1 cellular context compared by ENCODE assay signal in genomic region chr16:81003064-81003463, GRCh38.
TF ChIP-seq lines count a peak whose summit lies in the region.

No MANE protein-coding gene starts in this region.

TF ChIP-seq in HepG2, 621 proteins besides CTCF, POLR2A, EP300 and RAD21:
- no peak for TF ChIP-seq MXI1 (IDR thresholded peaks at IDR 0.05; ENCODE audit: borderline replicate concordance, low read depth, low read length)
- TF ChIP-seq XRCC5 (optimal IDR thresholded peaks at IDR 0.05; ENCODE audit: low read length) = no peak
- TF ChIP-seq ZNF747 (CRISPR knock-in tag; IDR thresholded peaks at IDR 0.05; ENCODE audit: borderline replicate concordance) = no peak
- TF ChIP-seq, protein P1, sequence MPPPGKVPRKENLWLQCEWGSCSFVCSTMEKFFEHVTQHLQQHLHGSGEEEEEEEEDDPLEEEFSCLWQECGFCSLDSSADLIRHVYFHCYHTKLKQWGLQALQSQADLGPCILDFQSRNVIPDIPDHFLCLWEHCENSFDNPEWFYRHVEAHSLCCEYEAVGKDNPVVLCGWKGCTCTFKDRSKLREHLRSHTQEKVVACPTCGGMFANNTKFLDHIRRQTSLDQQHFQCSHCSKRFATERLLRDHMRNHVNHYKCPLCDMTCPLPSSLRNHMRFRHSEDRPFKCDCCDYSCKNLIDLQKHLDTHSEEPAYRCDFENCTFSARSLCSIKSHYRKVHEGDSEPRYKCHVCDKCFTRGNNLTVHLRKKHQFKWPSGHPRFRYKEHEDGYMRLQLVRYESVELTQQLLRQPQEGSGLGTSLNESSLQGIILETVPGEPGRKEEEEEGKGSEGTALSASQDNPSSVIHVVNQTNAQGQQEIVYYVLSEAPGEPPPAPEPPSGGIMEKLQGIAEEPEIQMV (CRISPR knock-in tag; IDR thresholded peaks at IDR 0.05; ENCODE audit: low read depth) = no peak
- TF ChIP-seq, protein P2, sequence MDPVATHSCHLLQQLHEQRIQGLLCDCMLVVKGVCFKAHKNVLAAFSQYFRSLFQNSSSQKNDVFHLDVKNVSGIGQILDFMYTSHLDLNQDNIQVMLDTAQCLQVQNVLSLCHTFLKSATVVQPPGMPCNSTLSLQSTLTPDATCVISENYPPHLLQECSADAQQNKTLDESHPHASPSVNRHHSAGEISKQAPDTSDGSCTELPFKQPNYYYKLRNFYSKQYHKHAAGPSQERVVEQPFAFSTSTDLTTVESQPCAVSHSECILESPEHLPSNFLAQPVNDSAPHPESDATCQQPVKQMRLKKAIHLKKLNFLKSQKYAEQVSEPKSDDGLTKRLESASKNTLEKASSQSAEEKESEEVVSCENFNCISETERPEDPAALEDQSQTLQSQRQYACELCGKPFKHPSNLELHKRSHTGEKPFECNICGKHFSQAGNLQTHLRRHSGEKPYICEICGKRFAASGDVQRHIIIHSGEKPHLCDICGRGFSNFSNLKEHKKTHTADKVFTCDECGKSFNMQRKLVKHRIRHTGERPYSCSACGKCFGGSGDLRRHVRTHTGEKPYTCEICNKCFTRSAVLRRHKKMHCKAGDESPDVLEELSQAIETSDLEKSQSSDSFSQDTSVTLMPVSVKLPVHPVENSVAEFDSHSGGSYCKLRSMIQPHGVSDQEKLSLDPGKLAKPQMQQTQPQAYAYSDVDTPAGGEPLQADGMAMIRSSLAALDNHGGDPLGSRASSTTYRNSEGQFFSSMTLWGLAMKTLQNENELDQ (CRISPR knock-in tag; IDR thresholded peaks at IDR 0.05; ENCODE audit: borderline replicate concordance) = no peak
- TF ChIP-seq, protein P3, sequence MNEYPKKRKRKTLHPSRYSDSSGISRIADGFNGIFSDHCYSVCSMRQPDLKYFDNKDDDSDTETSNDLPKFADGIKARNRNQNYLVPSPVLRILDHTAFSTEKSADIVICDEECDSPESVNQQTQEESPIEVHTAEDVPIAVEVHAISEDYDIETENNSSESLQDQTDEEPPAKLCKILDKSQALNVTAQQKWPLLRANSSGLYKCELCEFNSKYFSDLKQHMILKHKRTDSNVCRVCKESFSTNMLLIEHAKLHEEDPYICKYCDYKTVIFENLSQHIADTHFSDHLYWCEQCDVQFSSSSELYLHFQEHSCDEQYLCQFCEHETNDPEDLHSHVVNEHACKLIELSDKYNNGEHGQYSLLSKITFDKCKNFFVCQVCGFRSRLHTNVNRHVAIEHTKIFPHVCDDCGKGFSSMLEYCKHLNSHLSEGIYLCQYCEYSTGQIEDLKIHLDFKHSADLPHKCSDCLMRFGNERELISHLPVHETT (CRISPR knock-in tag; conservative IDR thresholded peaks at IDR 0.05) = no peak
- no peak for TF ChIP-seq ZBTB3 (CRISPR knock-in tag; IDR thresholded peaks at IDR 0.05; ENCODE audit: borderline replicate concordance, low read depth)
- TF ChIP-seq ONECUT2 (CRISPR knock-in tag; IDR thresholded peaks at IDR 0.05) = no peak
- TF ChIP-seq ZNF253 (CRISPR knock-in tag; IDR thresholded peaks at IDR 0.05; ENCODE audit: borderline replicate concordance) = no peak
TF ChIP-seq in HepG2: peak in this region for 0.
